ENCODE assay signal across 10 cellular contexts in the genomic region with DNA sequence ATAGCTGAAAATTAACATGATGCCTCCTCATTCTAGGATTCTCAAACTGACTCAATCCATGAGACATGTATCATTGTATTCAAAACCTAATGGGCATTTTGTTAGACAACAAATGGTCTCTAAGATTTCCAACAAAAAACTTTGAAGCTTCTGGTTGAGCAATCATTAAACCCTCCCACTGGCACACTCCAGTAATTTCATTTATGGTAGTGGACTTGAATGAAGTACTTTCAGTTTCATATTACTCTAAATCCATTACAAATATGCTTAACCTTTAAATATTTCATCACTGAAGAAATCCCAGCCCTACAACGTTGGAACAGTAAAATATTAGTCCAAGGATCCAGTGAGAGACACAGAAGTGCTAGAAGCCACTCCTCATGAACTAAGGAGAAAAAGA. TPM values are rescaled to one million over a fixed set of nuclear protein-coding genes. Genes with fewer than 3 reads are reported as not detected.
DNase-seq lines count a peak whose midpoint lies in the region; ATAC-seq, FAIRE-seq and TF ChIP-seq lines count a peak whose summit lies in the region.
"Had no signal": no experiment of that assay in that cellular context is flagged by ENCODE, and none has a peak within 500 bp of the region (broad histone marks: within the 10 kb centered on the region; RNA-seq: fewer than 3 reads in every experiment).

No MANE protein-coding gene starts in this region.

- DNase-seq in H4 (ENCODE audit: low spot score) (peak; percentile 11), heart right ventricle (peak in 1 of 2 donors; percentile 8), small intestine (peak; percentile 36), occipital lobe (lab: John Stamatoyannopoulos, UW) (no peak), SKM-1 treated with dmso at 0.1 percent for 144 hours (lab: John Stamatoyannopoulos, UW; ENCODE audit: unreplicated experiment) (no peak), SIG-M5 (lab: John Stamatoyannopoulos, UW) (no peak)
- no peak for DNase-seq in stimulated activated naive B cell treated with anti-CD40 and anti-IgM and Interleukin-4, amounts not matched to agents 10 μg/mL and 1 μg/mL and 100 μg/mL, for 72 hours
- DNase-seq: NK-92 treated with Interleukin-12 subunit alpha and Interleukin-12 subunit beta, amount 100 ng/mL, for 24 hours had no signal

- H3K4me3 Mint-ChIP-seq in stimulated activated naive B cell treated with anti-CD40 and anti-IgM and Interleukin-4, amounts not matched to agents 10 μg/mL and 1 μg/mL and 100 μg/mL, for 72 hours: no peak overlapping the region
- H3K4me3 Mint-ChIP-seq: memory B cell had no signal

- H3K4me3 ChIP-seq in WI38 (ENCODE audit: low read depth, low read length) (peak overlapping the region; percentile 27; the same call in 1 of the 2 replicates), heart right ventricle (peak overlapping the region in 9 of 10 donors; percentile 22 to 58 (median 50)), small intestine (ENCODE audit: low read depth in 1 of 2, low read length in 2 of 2) (peak overlapping the region; percentile 7 to 36)

- no peaks in the 10 kb centered on the region for H3K36me3 Mint-ChIP-seq in stimulated activated naive B cell treated with anti-CD40 and anti-IgM and Interleukin-4, amounts not matched to agents 10 μg/mL and 1 μg/mL and 100 μg/mL, for 72 hours
- H3K36me3 Mint-ChIP-seq: memory B cell had no signal

- peaks cover 7 to 12% of the 10 kb centered on the region in 2 donors for H3K27me3 Mint-ChIP-seq in stimulated activated naive B cell treated with anti-CD40 and anti-IgM and Interleukin-4, amounts not matched to agents 10 μg/mL and 1 μg/mL and 100 μg/mL, for 72 hours

- no peak for TF ChIP-seq CTCF in WI38 (IDR thresholded peaks at IDR 0.05; ENCODE audit: low read depth, low read length)
- TF ChIP-seq CTCF in heart right ventricle (IDR thresholded peaks at IDR 0.05): no peak

- peak overlapping the region; percentile 21 to 87 (median 66) for H3K27ac ChIP-seq in heart right ventricle
- peak overlapping the region in 1 of 2 donors; percentile 41 for H3K27ac ChIP-seq in small intestine (ENCODE audit: low read depth in 1 of 2, low read length in 1 of 2)

- no peak overlapping the region for H3K27ac Mint-ChIP-seq in stimulated activated naive B cell treated with anti-CD40 and anti-IgM and Interleukin-4, amounts not matched to agents 10 μg/mL and 1 μg/mL and 100 μg/mL, for 72 hours
- H3K27ac Mint-ChIP-seq: memory B cell had no signal

- WGBS in heart right ventricle, 2 donors: 14 to 17% methylated on average over 1 of the region's 1 CpG
- WGBS in small intestine, 3 donors: 0 to 3% (median 3%) methylated on average over 1 of the region's 1 CpG

- FAIRE-seq in small intestine (lab: Jason Lieb, UNC): peak; percentile 75

- H3K9me3 ChIP-seq in heart right ventricle (no peaks in the 10 kb centered on the region), small intestine (ENCODE audit: control insufficient read depth, low read depth) (no peaks in the 10 kb centered on the region)

- peaks cover 0 to 2% of the 10 kb centered on the region in 2 donors for H3K9me3 Mint-ChIP-seq in stimulated activated naive B cell treated with anti-CD40 and anti-IgM and Interleukin-4, amounts not matched to agents 10 μg/mL and 1 μg/mL and 100 μg/mL, for 72 hours
- H3K9me3 Mint-ChIP-seq: memory B cell had no signal

- intact Hi-C loops in heart right ventricle (cut with DNase I): no loop called here

- H3K4me1 ChIP-seq in heart right ventricle (peaks cover 0 to 29% (median 0%) of the 10 kb centered on the region in 9 donors), small intestine (ENCODE audit: control insufficient read depth in 2 of 2, insufficient read depth in 1 of 2, low read depth in 1 of 2, low read length in 1 of 2) (no peaks in the 10 kb centered on the region)

- ATAC-seq in heart right ventricle: peak in 7 of 8 donors; percentile 47 to 85 (median 71)
- no peak for ATAC-seq in stimulated activated naive B cell treated with anti-CD40 and anti-IgM and Interleukin-4, amounts not matched to agents 10 μg/mL and 1 μg/mL and 100 μg/mL, for 72 hours (replicated peaks)

- H3K27me3 ChIP-seq in heart right ventricle (no peaks in the 10 kb centered on the region), small intestine (ENCODE audit: control insufficient read depth in 2 of 2, insufficient read depth in 2 of 2, low read length in 2 of 2) (no peaks in the 10 kb centered on the region)

- peaks cover 4 to 9% of the 10 kb centered on the region in 2 donors for H3K4me1 Mint-ChIP-seq in stimulated activated naive B cell treated with anti-CD40 and anti-IgM and Interleukin-4, amounts not matched to agents 10 μg/mL and 1 μg/mL and 100 μg/mL, for 72 hours

- H3K36me3 ChIP-seq in heart right ventricle (peaks cover 0 to 6% (median 0%) of the 10 kb centered on the region in 9 donors), small intestine (ENCODE audit: control insufficient read depth in 2 of 2, insufficient read depth in 2 of 2, low read length in 2 of 2) (peaks cover 0 to 2% of the 10 kb centered on the region in 2 donors)

RNA-seq across cellular contexts. Expression of a gene that starts 43.5 kb away (rescaled TPM):
- 0.10 TPM in 1 of 2 replicates, not detected in the other for total RNA-seq in H4 (2014; rRNA removed; shearing (Covaris generic))
- total RNA-seq in heart right ventricle: under 1 TPM in 3 of 10 donors, not detected in 7; 0.08 to 0.14 (median 0.12) TPM
- polyA plus RNA-seq in heart right ventricle: under 1 TPM in 1 of 2 donors, not detected in 1; 0.07 TPM
- under 1 TPM in 2 of 3 donors, not detected in 1; 0.09 to 0.27 TPM for polyA plus RNA-seq in small intestine
- total RNA-seq in occipital lobe: 0.47 TPM

Comparison
In these comparisons a context has a peak if more than half of its experiments do, and no peak if none do; other contexts are left out.
1. DNase-seq: peak in H4 (single experiment) and small intestine (single experiment); none in stimulated activated naive B cell treated with anti-CD40 and anti-IgM and Interleukin-4, amounts not matched to agents 10 μg/mL and 1 μg/mL and 100 μg/mL, for 72 hours (single experiment), occipital lobe (single experiment), SKM-1 treated with dmso at 0.1 percent for 144 hours (single experiment) and SIG-M5 (single experiment).
2. ATAC-seq: peak in heart right ventricle (7 of 8); none in stimulated activated naive B cell treated with anti-CD40 and anti-IgM and Interleukin-4, amounts not matched to agents 10 μg/mL and 1 μg/mL and 100 μg/mL, for 72 hours (0 of 2).
3. Peak in every context shown above with its lines, with median percentiles within 50 percentile points of each other: H3K4me3 ChIP-seq.